Comparison of ENCODE assay signal across 7 cellular contexts in the genomic region with DNA sequence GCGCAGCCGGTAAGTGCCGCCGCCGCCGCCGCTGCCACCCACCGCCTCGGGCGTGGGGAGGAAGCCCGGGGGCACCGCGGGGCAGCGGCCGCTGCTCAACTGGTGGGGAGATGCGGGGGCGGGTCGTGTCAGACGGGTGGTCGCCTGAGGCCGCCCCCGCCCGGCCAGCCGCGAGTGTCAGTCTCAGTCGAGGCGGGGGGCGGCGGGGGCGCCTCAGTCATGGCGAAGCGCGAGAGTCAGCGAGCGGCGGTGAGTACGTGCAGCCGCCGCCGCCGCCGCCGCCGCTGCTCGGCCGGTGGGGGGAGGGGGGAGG.
DNase-seq lines count a peak whose midpoint lies in the region; ATAC-seq lines count a peak whose summit lies in the region.

No MANE protein-coding gene starts in this region.

- H3K27me3 Mint-ChIP-seq in central memory CD8-positive, alpha-beta T cell: no peaks in the 10 kb centered on the region
- peaks cover 6% of the 10 kb centered on the region for H3K27me3 Mint-ChIP-seq in activated T-helper 1 cell treated with anti-CD3 and anti-CD28 coated beads, Interleukin-12 subunit alpha, Interleukin-12 subunit beta, Interleukin-2, Interleukin-4 antibody, amounts not matched to agents 30 ng/mL and 10 ng/mL and 1 ng/mL, durations not matched to agents 14 hours and 24 hours and 36 hours (ENCODE audit: insufficient read depth)

- H3K4me1 ChIP-seq in neuron (ENCODE audit: insufficient read depth, low read length): peaks cover 8% of the 10 kb centered on the region

- H3K9me3 ChIP-seq in neuron (ENCODE audit: low read length): no peaks in the 10 kb centered on the region

- peak overlapping the region; percentile 63 for H3K4me3 ChIP-seq in neuron (ENCODE audit: low read length)

- peak overlapping the region; percentile 84 for H2AFZ ChIP-seq in neuron (ENCODE audit: low read depth, low read length)

- peak overlapping the region; percentile 54 for H3K27ac Mint-ChIP-seq in central memory CD8-positive, alpha-beta T cell (ENCODE audit: low read depth)
- H3K27ac Mint-ChIP-seq in activated T-helper 1 cell treated with anti-CD3 and anti-CD28 coated beads, Interleukin-12 subunit alpha, Interleukin-12 subunit beta, Interleukin-2, Interleukin-4 antibody, amounts not matched to agents 30 ng/mL and 10 ng/mL and 1 ng/mL, durations not matched to agents 14 hours and 24 hours and 36 hours: no peak overlapping the region

- H3K4me1 Mint-ChIP-seq in central memory CD8-positive, alpha-beta T cell: peaks cover 26% of the 10 kb centered on the region
- H3K4me1 Mint-ChIP-seq in activated T-helper 1 cell treated with anti-CD3 and anti-CD28 coated beads, Interleukin-12 subunit alpha, Interleukin-12 subunit beta, Interleukin-2, Interleukin-4 antibody, amounts not matched to agents 30 ng/mL and 10 ng/mL and 1 ng/mL, durations not matched to agents 14 hours and 24 hours and 36 hours (ENCODE audit: low read depth): peaks cover 6% of the 10 kb centered on the region

- H3K4me3 Mint-ChIP-seq in central memory CD8-positive, alpha-beta T cell: peak overlapping the region; percentile 83
- no peak overlapping the region for H3K4me3 Mint-ChIP-seq in activated T-helper 1 cell treated with anti-CD3 and anti-CD28 coated beads, Interleukin-12 subunit alpha, Interleukin-12 subunit beta, Interleukin-2, Interleukin-4 antibody, amounts not matched to agents 30 ng/mL and 10 ng/mL and 1 ng/mL, durations not matched to agents 14 hours and 24 hours and 36 hours

- no peaks in the 10 kb centered on the region for H3K36me3 ChIP-seq in neuron (ENCODE audit: insufficient read depth, low read length)

- no peaks in the 10 kb centered on the region for H3K27me3 ChIP-seq in neuron (ENCODE audit: insufficient read depth, low read length)

- H3K9me3 Mint-ChIP-seq in central memory CD8-positive, alpha-beta T cell: no peaks in the 10 kb centered on the region
- H3K9me3 Mint-ChIP-seq in activated T-helper 1 cell treated with anti-CD3 and anti-CD28 coated beads, Interleukin-12 subunit alpha, Interleukin-12 subunit beta, Interleukin-2, Interleukin-4 antibody, amounts not matched to agents 30 ng/mL and 10 ng/mL and 1 ng/mL, durations not matched to agents 14 hours and 24 hours and 36 hours: no peaks in the 10 kb centered on the region

- peak in 1 of 2 donors; percentile 11 for DNase-seq in central memory CD8-positive, alpha-beta T cell (ENCODE audit: low spot score in 2 of 2)
- DNase-seq in T-helper 9 cell (no peak), GF-D8 (lab: John Stamatoyannopoulos, UW) (no peak)
- DNase-seq in activated T-helper 1 cell treated with anti-CD3 and anti-CD28 coated beads, Interleukin-12 subunit alpha, Interleukin-12 subunit beta, Interleukin-2, Interleukin-4 antibody, amounts not matched to agents 30 ng/mL and 10 ng/mL and 1 ng/mL, durations not matched to agents 14 hours and 24 hours and 36 hours (ENCODE audit: low spot score): no peak

- intact Hi-C loops in activated T-helper 1 cell treated with anti-CD3 and anti-CD28 coated beads, Interleukin-12 subunit alpha, Interleukin-12 subunit beta, Interleukin-2, Interleukin-4 antibody, amounts not matched to agents 30 ng/mL and 10 ng/mL and 1 ng/mL, durations not matched to agents 14 hours and 24 hours and 36 hours (cut with micrococcal nuclease): loop anchor here (2.0 to 5.0 kb wide), 5 partner anchors 76 to 572 kb away; partner anchors contain the start of gene RPGRIP1L

- peaks cover 11% of the 10 kb centered on the region for H3K36me3 Mint-ChIP-seq in central memory CD8-positive, alpha-beta T cell (ENCODE audit: insufficient read depth)
- no peaks in the 10 kb centered on the region for H3K36me3 Mint-ChIP-seq in activated T-helper 1 cell treated with anti-CD3 and anti-CD28 coated beads, Interleukin-12 subunit alpha, Interleukin-12 subunit beta, Interleukin-2, Interleukin-4 antibody, amounts not matched to agents 30 ng/mL and 10 ng/mL and 1 ng/mL, durations not matched to agents 14 hours and 24 hours and 36 hours (ENCODE audit: low read depth)

- ATAC-seq in GM19328 (IDR thresholded peaks at IDR 0.05; ENCODE audit: unreplicated experiment): peak; percentile 0
- ATAC-seq in HG03354 (IDR thresholded peaks at IDR 0.05; ENCODE audit: poor library complexity, severe bottlenecking, unreplicated experiment): peak; percentile 16
- ATAC-seq in central memory CD8-positive, alpha-beta T cell (replicated peaks; ENCODE audit: extremely low read depth, poor library complexity, severe bottlenecking): peak; percentile 1
